In the genomic region with DNA sequence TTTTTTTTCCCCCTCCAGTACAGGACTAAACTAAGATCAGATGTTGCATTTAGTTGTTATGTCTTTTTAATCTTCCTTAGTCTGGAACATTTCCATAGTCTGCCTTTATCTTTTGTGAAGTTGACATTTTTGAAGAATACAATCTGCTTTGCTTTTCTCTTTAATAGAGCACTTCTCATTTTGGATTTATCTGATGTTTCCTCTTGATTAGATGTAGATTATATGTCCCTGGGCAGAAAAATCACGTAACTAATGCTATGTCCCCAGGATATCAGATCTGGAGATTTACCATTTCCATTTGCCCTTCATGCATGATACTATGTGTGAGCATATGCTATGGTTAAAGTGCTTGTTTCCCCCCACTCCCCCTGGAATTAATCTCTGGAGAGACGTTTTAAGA, we compare ENCODE assay signal across 2 cellular contexts.
TF ChIP-seq lines count a peak whose summit lies in the region.

No MANE protein-coding gene starts in this region.

TF ChIP-seq in HepG2, 621 proteins besides CTCF, POLR2A, EP300 and RAD21:
- TF ChIP-seq AGO2 (optimal IDR thresholded peaks at IDR 0.05; ENCODE audit: low read depth, low read length) = peak; percentile 19
- TF ChIP-seq NCOA2 (CRISPR knock-in tag; IDR thresholded peaks at IDR 0.05) = no peak

TF ChIP-seq in GM12891, 5 proteins besides CTCF, POLR2A, EP300 and RAD21:
- TF ChIP-seq PAX5 (IDR thresholded peaks at IDR 0.05; ENCODE audit: insufficient read depth, low read length, severe bottlenecking) (no peak), SPI1 (IDR thresholded peaks at IDR 0.05; ENCODE audit: low read depth, low read length) (no peak), TAF1 (IDR thresholded peaks at IDR 0.05; ENCODE audit: low read depth, low read length) (no peak), POLR2AphosphoS5 (IDR thresholded peaks at IDR 0.05; ENCODE audit: low read depth, low read length) (no peak)
